Comparison of ENCODE assay signal across 7 cellular contexts in genomic region chrX:76143171-76143570, GRCh38.
DNase-seq lines count a peak whose midpoint lies in the region; ATAC-seq lines count a peak whose summit lies in the region.
"Not testable (repeated sequence)": the region's sequence is repeated elsewhere in the genome, so short reads cannot be mapped to it uniquely, and the experiment has no call there.

No MANE protein-coding gene starts in this region.

- H3K36me3 Mint-ChIP-seq in effector memory CD8-positive, alpha-beta T cell (ENCODE audit: insufficient read depth): not testable (repeated sequence)

- not testable (repeated sequence) for H3K4me3 Mint-ChIP-seq in effector memory CD8-positive, alpha-beta T cell

- DNase-seq in effector memory CD8-positive, alpha-beta T cell: not testable (repeated sequence)

- not testable (repeated sequence) for H3K27me3 Mint-ChIP-seq in effector memory CD8-positive, alpha-beta T cell

- peak; percentile 86 for ATAC-seq in GM18519 (IDR thresholded peaks at IDR 0.05; ENCODE audit: low FRiP score, unreplicated experiment)
- ATAC-seq in GM19372 (IDR thresholded peaks at IDR 0.05; ENCODE audit: low read depth, unreplicated experiment): peak; percentile 74
- ATAC-seq in GM21529 (IDR thresholded peaks at IDR 0.05; ENCODE audit: unreplicated experiment): peak; percentile 74
- ATAC-seq in HG02852 (IDR thresholded peaks at IDR 0.05; ENCODE audit: unreplicated experiment): peak; percentile 69
- peak; percentile 66 for ATAC-seq in HG03108 (IDR thresholded peaks at IDR 0.05; ENCODE audit: unreplicated experiment)
- ATAC-seq in HG03558 (IDR thresholded peaks at IDR 0.05; ENCODE audit: extremely low read depth, unreplicated experiment): peak; percentile 67
- peak; percentile 40 for ATAC-seq in effector memory CD8-positive, alpha-beta T cell (replicated peaks)

- not testable (repeated sequence) for H3K9me3 Mint-ChIP-seq in effector memory CD8-positive, alpha-beta T cell

- H3K27ac Mint-ChIP-seq in effector memory CD8-positive, alpha-beta T cell: not testable (repeated sequence)

- H3K4me1 Mint-ChIP-seq in effector memory CD8-positive, alpha-beta T cell (ENCODE audit: low read depth in 2 of 2): not testable (repeated sequence)
